In genomic region chr2:230890696-230891095, GRCh38 we compare ENCODE assay signal across 24 cellular contexts. TPM values are rescaled to one million over a fixed set of nuclear protein-coding genes. Genes with fewer than 3 reads are reported as not detected.
"Had no signal": no experiment of that assay in that cellular context is flagged by ENCODE, and none has a peak within 500 bp of the region (broad histone marks: within the 10 kb centered on the region; RNA-seq: fewer than 3 reads in every experiment).

No MANE protein-coding gene starts in this region.

- H3K36me3 Mint-ChIP-seq: immature natural killer cell, natural killer cell had no signal

- H3K9me3 Mint-ChIP-seq: activated T-cell treated with anti-CD3 and anti-CD28 coated beads, Interleukin-2, amount 50 U/mL, for 24 hours; activated T-helper 17 cell treated with anti-CD3 and anti-CD28 coated beads, Interleukin-2, amount 50 U/mL, for 72 hours; natural killer cell had no signal

- DNase-seq: activated CD4-positive, alpha-beta T cell treated with anti-CD3 and anti-CD28 coated beads for 1 hour; activated CD4-positive, alpha-beta T cell treated with anti-CD3 and anti-CD28 coated beads, Interleukin-2, amount 50 U/mL, for 1 hour; activated CD8-positive, alpha-beta memory T cell treated with anti-CD3 and anti-CD28 coated beads, Interleukin-2, amount 50 U/mL, for 4 hours; activated T-cell treated with anti-CD3 and anti-CD28 coated beads, Interleukin-2, amount 50 U/mL, for 24 hours; dermis blood vessel endothelial cell; effector CD8-positive, alpha-beta T cell; foreskin melanocyte; immature natural killer cell; kidney glomerular epithelial cell; left lung; mammary epithelial cell; midbrain; natural killer cell; stimulated activated CD4-positive, alpha-beta T cell treated with anti-CD3 and anti-CD28 coated beads, Interleukin-4, amount 100 ng/mL, for 1 hour; T-helper 1 cell; tibial artery had no signal

- H3K36me3 ChIP-seq: cardiac muscle cell, left lung, prostate gland, tibial artery had no signal

- H3K4me3 ChIP-seq: cardiac muscle cell, left lung, prostate gland, tibial artery had no signal

- H3K27ac ChIP-seq: cardiac muscle cell, left lung, prostate gland, tibial artery had no signal

- ATAC-seq: activated T-helper 17 cell treated with anti-CD3 and anti-CD28 coated beads, Interleukin-2, amount 50 U/mL, for 72 hours; esophagus mucosa; left lung; natural killer cell had no signal

- H3K27ac Mint-ChIP-seq: activated T-cell treated with anti-CD3 and anti-CD28 coated beads, Interleukin-2, amount 50 U/mL, for 24 hours; activated T-helper 17 cell treated with anti-CD3 and anti-CD28 coated beads, Interleukin-2, amount 50 U/mL, for 72 hours; immature natural killer cell; natural killer cell had no signal

- H3K4me1 Mint-ChIP-seq: activated T-helper 17 cell treated with anti-CD3 and anti-CD28 coated beads, Interleukin-2, amount 50 U/mL, for 72 hours had no signal

- FAIRE-seq: endothelial cell of umbilical vein, TTC549 had no signal

- H3K4me1 ChIP-seq: left lung, prostate gland, tibial artery had no signal

- H3K9me3 ChIP-seq: left lung, prostate gland had no signal

- H3K4me3 Mint-ChIP-seq: activated T-cell treated with anti-CD3 and anti-CD28 coated beads, Interleukin-2, amount 50 U/mL, for 24 hours; activated T-helper 17 cell treated with anti-CD3 and anti-CD28 coated beads, Interleukin-2, amount 50 U/mL, for 72 hours; natural killer cell; stimulated activated naive CD8-positive, alpha-beta T cell treated with anti-CD3 and anti-CD28 coated beads, Interleukin-15, Interleukin-2, amounts not matched to agents 100 ng/mL and 50 ng/mL, for 24 hours had no signal

- H3K27me3 ChIP-seq: cardiac muscle cell had no signal

RNA-seq across cellular contexts. Expression of gene GPR55, which starts 34.3 kb away (rescaled TPM):
- total RNA-seq: cardiac muscle cell, dermis blood vessel endothelial cell, endothelial cell of umbilical vein, mammary epithelial cell, osteocyte had no signal
- polyA plus RNA-seq: cardiac muscle cell, endothelial cell of umbilical vein, immature natural killer cell, mammary epithelial cell had no signal
